ENCODE assay signal across 22 cellular contexts in the genomic region with DNA sequence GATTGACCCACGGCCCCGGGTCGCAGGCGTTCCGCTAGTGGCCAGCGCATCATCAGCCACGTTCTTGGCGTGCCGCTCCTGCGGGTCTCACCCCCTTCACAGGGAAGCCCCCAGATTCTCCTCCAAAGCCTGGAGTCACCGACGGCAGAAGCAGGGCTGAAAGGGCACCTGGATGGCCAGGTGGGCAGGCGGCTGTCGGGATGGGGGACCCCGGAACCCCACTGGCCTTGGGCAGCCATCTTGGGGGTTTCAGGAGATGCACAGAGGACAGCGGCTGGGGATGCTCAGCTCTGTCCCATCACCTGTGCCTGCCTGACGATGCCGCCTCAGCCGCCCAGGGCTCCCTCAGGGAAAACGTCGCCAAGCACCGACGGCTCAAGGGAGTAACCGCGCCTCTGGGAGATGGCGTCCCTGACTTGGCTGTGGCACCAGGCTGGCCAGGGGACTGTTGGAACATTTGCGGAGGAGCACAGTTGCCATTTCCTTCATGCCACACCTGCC.
"Had no signal": no experiment of that assay in that cellular context is flagged by ENCODE, and none has a peak within 500 bp of the region (broad histone marks: within the 10 kb centered on the region; RNA-seq: fewer than 3 reads in every experiment).

No MANE protein-coding gene starts in this region.

- H3K9me3 ChIP-seq: tibial nerve had no signal

- H3K27ac Mint-ChIP-seq: activated CD4-positive, alpha-beta T cell treated with anti-CD3 and anti-CD28 coated beads, Interleukin-2, amount 10 ng/mL, durations not matched to agents 7 days and 5 days; activated T-cell treated with anti-CD3 and anti-CD28 coated beads, Interleukin-2, amount 50 U/mL, for 24 hours; activated T-helper 2 cell treated with anti-CD3 and anti-CD28 coated beads, Interferon-gamma antibody, Interleukin-2, Interleukin-4, amounts not matched to agents 10 μg/mL and 5 μg/mL and 100 μg/mL, durations not matched to agents 14 hours and 24 hours and 36 hours; brain; memory B cell; nephron progenitor cell; stimulated activated naive CD8-positive, alpha-beta T cell treated with anti-CD3 and anti-CD28 coated beads, Interleukin-15, Interleukin-2, amounts not matched to agents 100 ng/mL and 50 ng/mL, for 24 hours; T-helper 17 cell had no signal

- H3K9me3 Mint-ChIP-seq: activated CD4-positive, alpha-beta T cell treated with anti-CD3 and anti-CD28 coated beads, Interleukin-2, amount 10 ng/mL, durations not matched to agents 7 days and 5 days; activated T-cell treated with anti-CD3 and anti-CD28 coated beads, Interleukin-2, amount 50 U/mL, for 24 hours; activated T-helper 2 cell treated with anti-CD3 and anti-CD28 coated beads, Interferon-gamma antibody, Interleukin-2, Interleukin-4, amounts not matched to agents 10 μg/mL and 5 μg/mL and 100 μg/mL, durations not matched to agents 14 hours and 24 hours and 36 hours; brain; nephron progenitor cell; stimulated activated naive CD8-positive, alpha-beta T cell treated with anti-CD3 and anti-CD28 coated beads, Interleukin-15, Interleukin-2, amounts not matched to agents 100 ng/mL and 50 ng/mL, for 24 hours had no signal

- H3K36me3 ChIP-seq: tibial nerve had no signal

- H3K27ac ChIP-seq: parathyroid adenoma, SK-N-MC had no signal

- DNase-seq: activated CD4-positive, alpha-beta T cell treated with anti-CD3 and anti-CD28 coated beads, Interleukin-2, amount 10 ng/mL, durations not matched to agents 7 days and 5 days; activated CD4-positive, CD25-positive, alpha-beta regulatory T cell; activated naive CD4-positive, alpha-beta T cell; activated T-cell treated with anti-CD3 and anti-CD28 coated beads, Interleukin-2, amount 50 U/mL, for 24 hours; caudate nucleus; dermis blood vessel endothelial cell; effector CD8-positive, alpha-beta T cell; erythroblast; foreskin fibroblast; nephron progenitor cell; nucleus accumbens; stimulated activated CD4-positive, alpha-beta T cell treated with anti-CD3 and anti-CD28 coated beads, Interleukin-12 subunit alpha, Interleukin-12 subunit beta, amount 100 ng/mL, for 4 hours; SW 1271 had no signal

- H3K4me3 ChIP-seq: SK-N-MC, tibial nerve had no signal

- H3K36me3 Mint-ChIP-seq: brain had no signal

- H3K4me3 Mint-ChIP-seq: activated CD4-positive, alpha-beta T cell treated with anti-CD3 and anti-CD28 coated beads, Interleukin-2, amount 10 ng/mL, durations not matched to agents 7 days and 5 days; activated T-cell treated with anti-CD3 and anti-CD28 coated beads, Interleukin-2, amount 50 U/mL, for 24 hours; brain; memory B cell; nephron progenitor cell; stimulated activated naive CD8-positive, alpha-beta T cell treated with anti-CD3 and anti-CD28 coated beads, Interleukin-15, Interleukin-2, amounts not matched to agents 100 ng/mL and 50 ng/mL, for 24 hours; T-helper 17 cell had no signal

- ATAC-seq: left lobe of liver, T-helper 17 cell had no signal

- H3K27me3 Mint-ChIP-seq: activated CD4-positive, alpha-beta T cell treated with anti-CD3 and anti-CD28 coated beads, Interleukin-2, amount 10 ng/mL, durations not matched to agents 7 days and 5 days had no signal

- H3K4me1 ChIP-seq: parathyroid adenoma had no signal
